ENCODE assay signal across 13 cellular contexts in genomic region chr17:72632026-72632684, GRCh38.
DNase-seq lines count a peak whose midpoint lies in the region; ATAC-seq, FAIRE-seq and TF ChIP-seq lines count a peak whose summit lies in the region.
"Had no signal": no experiment of that assay in that cellular context is flagged by ENCODE, and none has a peak within 500 bp of the region (broad histone marks: within the 10 kb centered on the region; RNA-seq: fewer than 3 reads in every experiment).

No MANE protein-coding gene starts in this region.

- no peaks in the 10 kb centered on the region for H3K36me3 Mint-ChIP-seq in astrocyte (ENCODE audit: low read depth, unreplicated experiment)

- peaks cover 8% of the 10 kb centered on the region for H3K27me3 ChIP-seq in astrocyte (ENCODE audit: insufficient read depth, low read length)

- DNase-seq in DMS53 (lab: John Stamatoyannopoulos, UW), result peak; percentile 96
- peak; percentile 72 for DNase-seq in NCI-H187 treated with DMSO at 0.1 percent for 48 hours (lab: John Stamatoyannopoulos, UW)
- DNase-seq in astrocyte (ENCODE audit: low read depth), result no peak
- DNase-seq in mucosa of gallbladder (ENCODE audit: low spot score), result peak; percentile 88
- DNase-seq in GOT3 (lab: John Stamatoyannopoulos, UW), result no peak
- DNase-seq in KG1 (lab: John Stamatoyannopoulos, UW), result no peak
- DNase-seq: activated CD4-positive, alpha-beta T cell treated with anti-CD3 and anti-CD28 coated beads for 4 hours; activated effector memory CD4-positive, alpha-beta T cell treated with Interleukin-2 at 50 U/mL for 16 hours; hypothalamus; stimulated activated CD4-positive, alpha-beta T cell treated with anti-CD3 and anti-CD28 coated beads, Interleukin-2, amount 100 ng/mL, for 24 hours; stimulated activated naive CD4-positive, alpha-beta T cell had no signal

- H3K4me2 ChIP-seq in astrocyte (ENCODE audit: low read length), result no peak overlapping the region

- no peak overlapping the region for H3K27ac Mint-ChIP-seq in astrocyte (ENCODE audit: unreplicated experiment)

- no peak overlapping the region for H3K4me3 ChIP-seq in astrocyte (ENCODE audit: insufficient read depth, low read depth, low read length)
- H3K4me3 ChIP-seq: SK-N-MC had no signal

- H3K4me1 Mint-ChIP-seq in astrocyte (ENCODE audit: low read depth, unreplicated experiment), result no peaks in the 10 kb centered on the region

- no peaks in the 10 kb centered on the region for H3K79me2 ChIP-seq in astrocyte (ENCODE audit: insufficient read depth, low read length)

- peaks cover 11% of the 10 kb centered on the region for H3K27me3 Mint-ChIP-seq in astrocyte (ENCODE audit: low read depth, unreplicated experiment)

- peaks cover 14% of the 10 kb centered on the region for H3K9me3 Mint-ChIP-seq in astrocyte (ENCODE audit: unreplicated experiment)

- no peak overlapping the region for H3K4me3 Mint-ChIP-seq in astrocyte (ENCODE audit: unreplicated experiment)

- H3K9ac ChIP-seq in astrocyte (ENCODE audit: low read length), result no peak overlapping the region

- TF ChIP-seq CTCF in astrocyte (IDR thresholded peaks at IDR 0.05; ENCODE audit: insufficient read depth, low read depth, low read length), result no peak

- peak overlapping the region; percentile 63 for H2AFZ ChIP-seq in astrocyte (ENCODE audit: low read depth, low read length)

- no peaks in the 10 kb centered on the region for H4K20me1 ChIP-seq in astrocyte (ENCODE audit: insufficient read depth, low read length)

- peaks cover 2% of the 10 kb centered on the region for H3K4me1 ChIP-seq in astrocyte (ENCODE audit: insufficient read depth, low read length)

- no peaks in the 10 kb centered on the region for H3K9me3 ChIP-seq in astrocyte (ENCODE audit: insufficient read depth, low read depth, low read length)

- ATAC-seq in HG02973 (IDR thresholded peaks at IDR 0.05; ENCODE audit: unreplicated experiment), result no peak

- FAIRE-seq in astrocyte (lab: Jason Lieb, UNC), result no peak

- no peaks in the 10 kb centered on the region for H3K36me3 ChIP-seq in astrocyte (ENCODE audit: insufficient read depth, low read length)

- H3K27ac ChIP-seq in astrocyte (ENCODE audit: low read depth, low read length), result no peak overlapping the region
- H3K27ac ChIP-seq: SK-N-MC had no signal

Comparison
In these comparisons a context has a peak if more than half of its experiments do, and no peak if none do; other contexts are left out.
1. DNase-seq: peak in DMS53 (single experiment), NCI-H187 treated with DMSO at 0.1 percent for 48 hours (single experiment) and mucosa of gallbladder (single experiment); none in astrocyte (single experiment), GOT3 (single experiment) and KG1 (single experiment).